Comparison of ENCODE assay signal across 1 cellular context in the genomic region with DNA sequence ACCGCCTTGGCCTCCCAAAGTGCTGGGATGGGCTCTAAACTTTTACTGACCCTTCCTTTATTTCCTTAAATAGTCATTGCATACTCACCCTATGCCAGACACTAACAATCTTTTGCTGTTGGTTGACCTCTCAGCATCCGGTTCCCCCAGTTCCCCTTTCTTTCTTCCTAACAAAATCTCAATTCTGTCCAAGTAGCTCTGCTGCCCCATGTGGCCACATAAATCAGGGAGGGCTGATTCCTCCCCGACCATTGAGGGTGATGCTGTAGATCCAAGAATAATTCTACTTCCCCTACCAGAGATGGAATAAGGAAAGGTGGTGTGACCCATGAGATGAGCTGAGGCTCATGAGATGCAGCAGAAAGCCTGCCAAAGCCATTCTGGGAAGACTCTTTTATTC.
TF ChIP-seq lines count a peak whose summit lies in the region.

No MANE protein-coding gene starts in this region.

TF ChIP-seq in HCT116, 20 proteins besides CTCF, POLR2A, EP300 and RAD21 (continued from another document):
- TF ChIP-seq, protein P1, sequence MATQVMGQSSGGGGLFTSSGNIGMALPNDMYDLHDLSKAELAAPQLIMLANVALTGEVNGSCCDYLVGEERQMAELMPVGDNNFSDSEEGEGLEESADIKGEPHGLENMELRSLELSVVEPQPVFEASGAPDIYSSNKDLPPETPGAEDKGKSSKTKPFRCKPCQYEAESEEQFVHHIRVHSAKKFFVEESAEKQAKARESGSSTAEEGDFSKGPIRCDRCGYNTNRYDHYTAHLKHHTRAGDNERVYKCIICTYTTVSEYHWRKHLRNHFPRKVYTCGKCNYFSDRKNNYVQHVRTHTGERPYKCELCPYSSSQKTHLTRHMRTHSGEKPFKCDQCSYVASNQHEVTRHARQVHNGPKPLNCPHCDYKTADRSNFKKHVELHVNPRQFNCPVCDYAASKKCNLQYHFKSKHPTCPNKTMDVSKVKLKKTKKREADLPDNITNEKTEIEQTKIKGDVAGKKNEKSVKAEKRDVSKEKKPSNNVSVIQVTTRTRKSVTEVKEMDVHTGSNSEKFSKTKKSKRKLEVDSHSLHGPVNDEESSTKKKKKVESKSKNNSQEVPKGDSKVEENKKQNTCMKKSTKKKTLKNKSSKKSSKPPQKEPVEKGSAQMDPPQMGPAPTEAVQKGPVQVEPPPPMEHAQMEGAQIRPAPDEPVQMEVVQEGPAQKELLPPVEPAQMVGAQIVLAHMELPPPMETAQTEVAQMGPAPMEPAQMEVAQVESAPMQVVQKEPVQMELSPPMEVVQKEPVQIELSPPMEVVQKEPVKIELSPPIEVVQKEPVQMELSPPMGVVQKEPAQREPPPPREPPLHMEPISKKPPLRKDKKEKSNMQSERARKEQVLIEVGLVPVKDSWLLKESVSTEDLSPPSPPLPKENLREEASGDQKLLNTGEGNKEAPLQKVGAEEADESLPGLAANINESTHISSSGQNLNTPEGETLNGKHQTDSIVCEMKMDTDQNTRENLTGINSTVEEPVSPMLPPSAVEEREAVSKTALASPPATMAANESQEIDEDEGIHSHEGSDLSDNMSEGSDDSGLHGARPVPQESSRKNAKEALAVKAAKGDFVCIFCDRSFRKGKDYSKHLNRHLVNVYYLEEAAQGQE (IDR thresholded peaks at IDR 0.05; ENCODE audit: low read depth) = no peak
- TF ChIP-seq YY1 (IDR thresholded peaks at IDR 0.05; ENCODE audit: extremely low read depth, insufficient replicate concordance, low read depth, low read length) (no peak), ELF1 (IDR thresholded peaks at IDR 0.05; ENCODE audit: borderline replicate concordance, low read depth) (no peak), CEBPB (IDR thresholded peaks at IDR 0.05; ENCODE audit: low read depth) (no peak)
